In the genomic region with DNA sequence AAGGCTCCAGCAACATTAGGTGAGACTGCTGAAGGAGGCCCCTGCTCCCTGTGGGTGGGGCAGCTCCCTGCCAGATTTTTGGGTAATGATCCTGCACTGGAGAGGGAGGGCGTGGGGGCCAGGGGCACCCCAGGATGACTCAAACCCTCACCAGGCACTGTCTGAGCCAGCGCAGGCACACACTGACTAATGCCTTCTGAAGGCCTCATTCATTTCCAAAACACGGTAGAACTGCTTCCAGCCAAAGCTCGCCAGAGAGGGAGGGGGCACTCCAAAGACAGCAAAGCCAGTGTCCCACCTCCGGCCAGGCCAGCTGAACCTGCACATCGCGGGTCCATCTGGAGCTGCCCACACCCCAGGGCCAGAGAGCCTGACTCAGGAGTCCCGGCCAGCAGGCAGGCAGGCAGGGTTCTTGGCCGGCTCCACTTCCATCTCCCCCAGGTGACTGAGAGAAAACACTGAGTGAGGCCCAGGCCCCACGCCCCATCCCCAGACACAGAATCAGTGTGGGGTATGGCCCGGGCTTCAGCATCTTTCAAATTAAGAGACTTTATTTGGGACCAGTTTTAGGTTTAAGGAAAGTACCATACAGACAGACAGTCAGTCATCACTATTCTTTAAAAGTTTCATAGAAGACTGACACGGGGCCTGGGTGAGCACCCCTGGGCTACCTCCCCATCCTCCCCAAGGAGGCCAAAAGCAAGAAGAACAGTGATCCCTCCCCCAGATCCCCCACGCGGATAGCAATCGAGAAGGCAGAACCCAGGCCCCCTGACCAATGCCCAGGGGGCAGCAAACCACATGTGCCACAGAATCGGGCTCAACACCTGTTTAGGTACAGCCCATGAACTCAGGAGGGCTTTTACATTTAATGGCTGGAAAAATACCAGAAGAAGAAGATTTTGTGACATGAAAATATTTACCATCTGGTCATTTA, we compare ENCODE assay signal across 8 cellular contexts. TPM values are rescaled to one million over a fixed set of nuclear protein-coding genes. Genes with fewer than 3 reads are reported as not detected.
DNase-seq lines count a peak whose midpoint lies in the region; ATAC-seq lines count a peak whose summit lies in the region.

No MANE protein-coding gene starts in this region.

- DNase-seq in HPDE6-E6E7 (ENCODE audit: extremely low spot score) (peak; percentile 92), occipital lobe (lab: John Stamatoyannopoulos, UW) (peak; percentile 34)
- DNase-seq in activated CD4-positive, alpha-beta T cell treated with anti-CD3 and anti-CD28 coated beads, Interleukin-2, amount 10 ng/mL, durations not matched to agents 24 days and 14 days: peak; percentile 81
- peak in 2 of 3 donors; percentile 48 to 66 for DNase-seq in effector memory CD4-positive, alpha-beta T cell
- DNase-seq in NK-92 treated with Interleukin-12 subunit alpha and Interleukin-12 subunit beta, amount 100 ng/mL, for 24 hours (lab: John Stamatoyannopoulos, UW): no peak

- H3K9me3 ChIP-seq in effector memory CD4-positive, alpha-beta T cell (ENCODE audit: control insufficient read depth, low read length): no peaks in the 10 kb centered on the region

- no peaks in the 10 kb centered on the region for H3K9me3 Mint-ChIP-seq in activated CD4-positive, alpha-beta T cell treated with anti-CD3 and anti-CD28 coated beads, Interleukin-2, amount 10 ng/mL, durations not matched to agents 24 days and 14 days

- peaks cover 65% of the 10 kb centered on the region for H3K4me1 ChIP-seq in effector memory CD4-positive, alpha-beta T cell (ENCODE audit: control insufficient read depth, insufficient read depth, low read length, poor library complexity, severe bottlenecking)

- H3K4me3 Mint-ChIP-seq in activated CD4-positive, alpha-beta T cell treated with anti-CD3 and anti-CD28 coated beads, Interleukin-2, amount 10 ng/mL, durations not matched to agents 24 days and 14 days: peak overlapping the region; percentile 81

- peak overlapping the region; percentile 62 for H3K4me3 ChIP-seq in effector memory CD4-positive, alpha-beta T cell (ENCODE audit: insufficient read depth, low read depth, low read length, poor library complexity, severe bottlenecking)

- no peaks in the 10 kb centered on the region for H3K27me3 ChIP-seq in effector memory CD4-positive, alpha-beta T cell (replicated peaks; ENCODE audit: control insufficient read depth, insufficient read depth, low read length, poor library complexity, severe bottlenecking)

- H3K27ac ChIP-seq in effector memory CD4-positive, alpha-beta T cell (ENCODE audit: insufficient read depth, low read length, poor library complexity, severe bottlenecking): peak overlapping the region; percentile 84

- H3K4me1 Mint-ChIP-seq in activated CD4-positive, alpha-beta T cell treated with anti-CD3 and anti-CD28 coated beads, Interleukin-2, amount 10 ng/mL, durations not matched to agents 24 days and 14 days: peaks cover 38% of the 10 kb centered on the region

- ATAC-seq in GM19455 (IDR thresholded peaks at IDR 0.05; ENCODE audit: unreplicated experiment) (no peak), GM21367 (IDR thresholded peaks at IDR 0.05; ENCODE audit: unreplicated experiment) (no peak), HG03520 (IDR thresholded peaks at IDR 0.05; ENCODE audit: unreplicated experiment) (no peak)

- H3K27me3 Mint-ChIP-seq in activated CD4-positive, alpha-beta T cell treated with anti-CD3 and anti-CD28 coated beads, Interleukin-2, amount 10 ng/mL, durations not matched to agents 24 days and 14 days: no peaks in the 10 kb centered on the region

- intact Hi-C loops in activated CD4-positive, alpha-beta T cell treated with anti-CD3 and anti-CD28 coated beads, Interleukin-2, amount 10 ng/mL, durations not matched to agents 24 days and 14 days (cut with micrococcal nuclease): loop anchor here (1.0 to 10.0 kb wide), 6 partner anchors 30 to 328 kb away; partner anchors contain the start of genes CYBA, GALNS and ZFPM1

- H3K36me3 ChIP-seq in effector memory CD4-positive, alpha-beta T cell (ENCODE audit: control insufficient read depth, insufficient read depth, low read length): peaks cover 3% of the 10 kb centered on the region

- H3K27ac Mint-ChIP-seq in activated CD4-positive, alpha-beta T cell treated with anti-CD3 and anti-CD28 coated beads, Interleukin-2, amount 10 ng/mL, durations not matched to agents 24 days and 14 days: peak overlapping the region; percentile 81

- H3K36me3 Mint-ChIP-seq in activated CD4-positive, alpha-beta T cell treated with anti-CD3 and anti-CD28 coated beads, Interleukin-2, amount 10 ng/mL, durations not matched to agents 24 days and 14 days (ENCODE audit: low read depth): peaks cover 4% of the 10 kb centered on the region

RNA-seq across cellular contexts. Expression of gene PIEZO1, which starts 2.3 kb away (rescaled TPM):
- total RNA-seq in activated CD4-positive, alpha-beta T cell treated with anti-CD3 and anti-CD28 coated beads, Interleukin-2, amount 10 ng/mL, durations not matched to agents 24 days and 14 days: 219 and 226 TPM in 2 replicates
- 4.8 TPM for total RNA-seq in occipital lobe

RNA-seq across cellular contexts. Expression of gene CDT1, which starts 20.9 kb away (rescaled TPM):
- total RNA-seq in activated CD4-positive, alpha-beta T cell treated with anti-CD3 and anti-CD28 coated beads, Interleukin-2, amount 10 ng/mL, durations not matched to agents 24 days and 14 days: 93.2 and 98.3 TPM in 2 replicates
- total RNA-seq in occipital lobe: 1.6 TPM

RNA-seq across cellular contexts. Expression of gene APRT, which starts 29.0 kb away (rescaled TPM):
- 312 and 314 TPM in 2 replicates for total RNA-seq in activated CD4-positive, alpha-beta T cell treated with anti-CD3 and anti-CD28 coated beads, Interleukin-2, amount 10 ng/mL, durations not matched to agents 24 days and 14 days
- total RNA-seq in occipital lobe: 12.0 TPM

Comparison
In these comparisons a context has a peak if more than half of its experiments do, and no peak if none do; other contexts are left out.
1. RNA of gene PIEZO1, which starts 2.3 kb away (total RNA-seq): 219 to 226 TPM in activated CD4-positive, alpha-beta T cell treated with anti-CD3 and anti-CD28 coated beads, Interleukin-2, amount 10 ng/mL, durations not matched to agents 24 days and 14 days; 4.8 TPM in occipital lobe (single experiment); every median in the first group is over 10 times any median in the second.
2. RNA of gene CDT1, which starts 20.9 kb away (total RNA-seq): 93.2 to 98.3 TPM in activated CD4-positive, alpha-beta T cell treated with anti-CD3 and anti-CD28 coated beads, Interleukin-2, amount 10 ng/mL, durations not matched to agents 24 days and 14 days; 1.6 TPM in occipital lobe (single experiment); every median in the first group is over 10 times any median in the second.
3. RNA of gene APRT, which starts 29.0 kb away (total RNA-seq): 312 to 314 TPM in activated CD4-positive, alpha-beta T cell treated with anti-CD3 and anti-CD28 coated beads, Interleukin-2, amount 10 ng/mL, durations not matched to agents 24 days and 14 days; 12.0 TPM in occipital lobe (single experiment); every median in the first group is over 10 times any median in the second.